Comparison of ENCODE assay signal across 8 cellular contexts in the genomic region with DNA sequence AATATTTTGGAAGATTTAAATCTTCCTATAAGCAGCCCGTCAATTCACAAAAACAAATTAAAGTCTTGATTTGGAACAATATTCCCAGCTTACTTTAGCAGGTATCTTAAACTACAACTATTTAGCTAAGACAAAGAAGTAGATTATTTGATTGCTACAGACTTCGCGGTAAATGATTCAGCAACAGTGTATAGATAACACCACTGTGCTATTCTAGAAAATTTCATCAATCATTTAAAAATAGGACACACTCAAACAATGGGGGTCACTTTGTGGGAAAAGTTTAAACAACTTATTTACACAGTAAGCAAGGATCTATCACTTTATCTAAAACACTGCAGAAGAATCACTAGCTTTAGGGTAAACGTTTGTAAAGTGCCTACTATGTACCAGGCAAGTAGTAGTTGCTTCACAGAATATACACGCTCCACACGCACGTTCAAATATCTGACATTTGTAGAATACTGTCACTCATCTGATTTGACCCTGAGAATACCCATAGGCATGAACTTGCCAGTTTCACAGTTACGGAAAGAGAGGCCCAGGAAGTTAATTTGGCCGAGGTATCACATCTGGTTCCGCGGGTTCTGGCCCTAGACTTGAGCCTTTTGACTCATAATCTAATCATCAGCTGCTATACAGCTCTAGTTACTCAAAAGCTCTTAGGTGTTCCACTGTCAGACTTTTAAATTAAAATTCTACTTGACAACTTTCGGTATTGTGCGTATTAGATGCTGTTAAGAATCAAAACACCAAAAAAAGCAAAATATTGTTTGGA. TPM values are rescaled to one million over a fixed set of nuclear protein-coding genes. Genes with fewer than 3 reads are reported as not detected.
DNase-seq lines count a peak whose midpoint lies in the region; ATAC-seq and TF ChIP-seq lines count a peak whose summit lies in the region.

No MANE protein-coding gene starts in this region.

- peaks cover 22% of the 10 kb centered on the region for H3K27me3 ChIP-seq in CD4-positive, CD25-positive, alpha-beta regulatory T cell (ENCODE audit: control insufficient read depth, insufficient read depth, low read length)
- no peaks in the 10 kb centered on the region for H3K27me3 ChIP-seq in KMS-11 (ENCODE audit: insufficient read depth, low read depth)
- H3K27me3 ChIP-seq in muscle layer of colon (ENCODE audit: control insufficient read depth in 1 of 2, insufficient read depth in 2 of 2, low read length in 2 of 2) = no peaks in the 10 kb centered on the region

- TF ChIP-seq CTCF in KMS-11 (conservative IDR thresholded peaks at IDR 0.05; ENCODE audit: low read depth, low read length) = no peak
- TF ChIP-seq CTCF in choroid plexus epithelial cell (conservative IDR thresholded peaks at IDR 0.05; ENCODE audit: low read depth, low read length) = no peak

- peak overlapping the region; percentile 82 for H2AFZ ChIP-seq in KMS-11 (ENCODE audit: low read depth)

- H3K9ac ChIP-seq in KMS-11 = peak overlapping the region; percentile 43; the same call in 1 of the 2 replicates
- peak overlapping the region; percentile 73 for H3K9ac ChIP-seq in muscle layer of colon (ENCODE audit: low read length)

- H3K27ac ChIP-seq in CD4-positive, CD25-positive, alpha-beta regulatory T cell (ENCODE audit: insufficient read depth, low read length, poor library complexity, severe bottlenecking) = no peak overlapping the region
- H3K27ac ChIP-seq in KMS-11 (peak overlapping the region; percentile 46), muscle layer of colon (ENCODE audit: low read depth, low read length) (peak overlapping the region; percentile 40)

- ATAC-seq in CD4-positive, CD25-positive, alpha-beta regulatory T cell (ENCODE audit: low read depth in 2 of 2) = no peak
- ATAC-seq in HG03442 (IDR thresholded peaks at IDR 0.05; ENCODE audit: unreplicated experiment) = no peak
- ATAC-seq in HG03108 (IDR thresholded peaks at IDR 0.05; ENCODE audit: unreplicated experiment) = no peak

- peaks cover 14% of the 10 kb centered on the region for H3K4me1 ChIP-seq in CD4-positive, CD25-positive, alpha-beta regulatory T cell (ENCODE audit: control insufficient read depth, insufficient read depth, low read length, poor library complexity, severe bottlenecking)
- H3K4me1 ChIP-seq in KMS-11 (ENCODE audit: low read depth, poor library complexity, severe bottlenecking) = peaks cover 29% of the 10 kb centered on the region
- H3K4me1 ChIP-seq in muscle layer of colon (ENCODE audit: insufficient read depth, low read length) = no peaks in the 10 kb centered on the region

- no peaks in the 10 kb centered on the region for H3K36me3 ChIP-seq in CD4-positive, CD25-positive, alpha-beta regulatory T cell (ENCODE audit: control insufficient read depth, insufficient read depth, low read length)
- H3K36me3 ChIP-seq in KMS-11 (ENCODE audit: insufficient read depth) = no peaks in the 10 kb centered on the region
- H3K36me3 ChIP-seq in muscle layer of colon (ENCODE audit: insufficient read depth, low read length) = no peaks in the 10 kb centered on the region

- peak in 1 of 3 donors; percentile 2 for DNase-seq in CD4-positive, CD25-positive, alpha-beta regulatory T cell
- DNase-seq in choroid plexus epithelial cell (ENCODE audit: low read depth) (peak; percentile 7), anterior cingulate cortex (lab: John Stamatoyannopoulos, UW) (no peak), mesenteric fat pad (ENCODE audit: low spot score) (no peak)

- no peaks in the 10 kb centered on the region for H4K20me1 ChIP-seq in KMS-11 (ENCODE audit: insufficient read depth)

- H3K4me1 Mint-ChIP-seq in CD4-positive, CD25-positive, alpha-beta regulatory T cell = peaks cover 6 to 12% (median 9%) of the 10 kb centered on the region in 4 donors

- H3K4me2 ChIP-seq in KMS-11 = peak overlapping the region; percentile 58

- H3K36me3 Mint-ChIP-seq in CD4-positive, CD25-positive, alpha-beta regulatory T cell = no peaks in the 10 kb centered on the region

- peak overlapping the region; percentile 88 to 96 (median 94) for H3K4me3 Mint-ChIP-seq in CD4-positive, CD25-positive, alpha-beta regulatory T cell

- H3K9me3 Mint-ChIP-seq in CD4-positive, CD25-positive, alpha-beta regulatory T cell = peaks cover 0 to 1% (median 0%) of the 10 kb centered on the region in 7 donors

- H3K27me3 Mint-ChIP-seq in CD4-positive, CD25-positive, alpha-beta regulatory T cell = peaks cover 48% of the 10 kb centered on the region

- peak overlapping the region; percentile 49 for H3K4me3 ChIP-seq in CD4-positive, CD25-positive, alpha-beta regulatory T cell (ENCODE audit: low read depth, low read length)
- H3K4me3 ChIP-seq in KMS-11 (IDR thresholded peaks at IDR 0.05; ENCODE audit: insufficient read depth, low read depth, low read length) (peak overlapping the region; percentile 62), choroid plexus epithelial cell (ENCODE audit: low read depth, low read length) (peak overlapping the region; percentile 79), muscle layer of colon (ENCODE audit: low read depth in 1 of 2, low read length in 2 of 2) (peak overlapping the region; percentile 78 to 86)

- peaks cover 20% of the 10 kb centered on the region; the same call in 1 of the 2 replicates for H3K79me2 ChIP-seq in KMS-11 (ENCODE audit: insufficient read depth, low read depth)

- H3K27ac Mint-ChIP-seq in CD4-positive, CD25-positive, alpha-beta regulatory T cell = peak overlapping the region; percentile 17 to 64 (median 53)

- H3K9me3 ChIP-seq in CD4-positive, CD25-positive, alpha-beta regulatory T cell (ENCODE audit: control insufficient read depth in 2 of 2, low read length in 2 of 2) = no peaks in the 10 kb centered on the region
- no peaks in the 10 kb centered on the region for H3K9me3 ChIP-seq in muscle layer of colon (ENCODE audit: low read length)

RNA-seq across cellular contexts. Expression of a gene that starts 0.9 kb away (rescaled TPM):
- total RNA-seq in CD4-positive, CD25-positive, alpha-beta regulatory T cell = 2.2 TPM
- polyA plus RNA-seq in CD4-positive, CD25-positive, alpha-beta regulatory T cell = under 1 TPM in 3 of 4 donors, not detected in 1; 0.11 to 0.78 (median 0.25) TPM
- total RNA-seq in mesenteric fat pad = 2.6 TPM

RNA-seq across cellular contexts. Expression of a gene that starts 26.4 kb away (rescaled TPM):
- 0.69 TPM for total RNA-seq in CD4-positive, CD25-positive, alpha-beta regulatory T cell
- not detected for polyA plus RNA-seq in CD4-positive, CD25-positive, alpha-beta regulatory T cell
- not detected for total RNA-seq in mesenteric fat pad

RNA-seq across cellular contexts. Expression of a gene that starts 47.6 kb away (rescaled TPM):
- total RNA-seq in CD4-positive, CD25-positive, alpha-beta regulatory T cell = 33.6 TPM
- 10 to 100 TPM; 25.4 to 35.8 (median 27.6) TPM for polyA plus RNA-seq in CD4-positive, CD25-positive, alpha-beta regulatory T cell
- 32.3 TPM for total RNA-seq in mesenteric fat pad
